In the genomic region with DNA sequence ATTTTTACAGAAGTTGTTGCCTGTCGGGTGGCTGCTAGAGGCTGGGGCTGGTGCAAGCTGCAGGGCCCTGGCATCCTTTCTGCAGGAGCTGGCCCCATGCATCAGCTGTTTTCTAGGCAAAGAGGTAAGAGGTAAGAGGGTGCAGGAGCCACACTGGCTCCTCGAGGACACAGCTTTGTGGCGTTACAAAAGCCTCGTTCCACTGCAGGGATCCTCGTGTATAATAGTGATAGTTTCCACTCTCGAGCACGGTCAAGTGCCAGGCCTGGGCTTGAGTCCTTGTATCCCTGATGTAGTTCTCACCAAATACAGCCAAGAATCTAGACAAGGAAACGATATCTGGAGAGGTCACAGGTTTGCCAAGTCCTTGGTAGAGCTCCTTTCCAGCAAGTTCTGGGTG, we compare ENCODE assay signal across 16 cellular contexts. TPM values are rescaled to one million over a fixed set of nuclear protein-coding genes. Genes with fewer than 3 reads are reported as not detected.
A peak's percentile ranks its signal among the peaks of the same experiment; 100 is the strongest.
DNase-seq lines count a peak whose midpoint lies in the region; ATAC-seq and TF ChIP-seq lines count a peak whose summit lies in the region.
"Had no signal": no experiment of that assay in that cellular context is flagged by ENCODE, and none has a peak within 500 bp of the region (broad histone marks: within the 10 kb centered on the region; RNA-seq: fewer than 3 reads in every experiment).

No MANE protein-coding gene starts in this region.

- peak; percentile 15 for DNase-seq in activated CD4-positive, alpha-beta T cell treated with anti-CD3 and anti-CD28 coated beads, Interleukin-2, amount 10 ng/mL, durations not matched to agents 24 days and 14 days
- no peak for DNase-seq in activated CD4-positive, alpha-beta T cell treated with anti-CD3 and anti-CD28 coated beads, Interleukin-2, amount 50 U/mL, for 48 hours
- no peak for DNase-seq in WTC11 (ENCODE audit: low spot score)
- no peak for DNase-seq in mesothelial cell of epicardium (ENCODE audit: low spot score in 2 of 2, unreplicated experiment in 2 of 2)
- DNase-seq in upper lobe of right lung: no peak
- DNase-seq in superior temporal gyrus (ENCODE audit: extremely low spot score): no peak
- no peak for DNase-seq in osteoblast (ENCODE audit: insufficient read length, low spot score, missing footprints)
- DNase-seq: 8988T; AML-193; CD4-positive, CD25-positive, alpha-beta regulatory T cell; EL; GDM1; GM23248; H7 had no signal

- no peak overlapping the region for H3K27ac Mint-ChIP-seq in activated CD4-positive, alpha-beta T cell treated with anti-CD3 and anti-CD28 coated beads, Interleukin-2, amount 10 ng/mL, durations not matched to agents 24 days and 14 days
- H3K27ac Mint-ChIP-seq in WTC11: peak overlapping the region; percentile 30; the same call in 1 of the 2 replicates
- H3K27ac Mint-ChIP-seq in mesothelial cell of epicardium: peak overlapping the region; percentile 16
- H3K27ac Mint-ChIP-seq: CD4-positive, CD25-positive, alpha-beta regulatory T cell had no signal

- no peaks in the 10 kb centered on the region for H4K20me1 ChIP-seq in osteoblast (ENCODE audit: insufficient read depth, low read length)
- H4K20me1 ChIP-seq: BLaER1 treated with 17β-estradiol and CSF1 and Interleukin-3, amounts not matched to agents 10 nM and 100 nM had no signal

- H3K4me3 ChIP-seq in upper lobe of right lung (no peak overlapping the region), osteoblast (ENCODE audit: insufficient read depth, low read length) (no peak overlapping the region)
- H3K4me3 ChIP-seq: BLaER1 treated with 17β-estradiol and CSF1 and Interleukin-3, amounts not matched to agents 10 nM and 100 nM; GM23248 had no signal

- no peaks in the 10 kb centered on the region for H3K36me3 ChIP-seq in upper lobe of right lung
- H3K36me3 ChIP-seq in osteoblast (ENCODE audit: insufficient read depth, low read length): no peaks in the 10 kb centered on the region
- H3K36me3 ChIP-seq: BLaER1 treated with 17β-estradiol and CSF1 and Interleukin-3, amounts not matched to agents 10 nM and 100 nM had no signal

- POLR2A ChIA-PET in WTC11 (lab: Charles Lee): interaction anchor here (1.3 kb wide), 1 partner anchor 61 kb away, joined by 3 read pairs; no protein-coding TSS in a partner anchor

- intact Hi-C loops in activated CD4-positive, alpha-beta T cell treated with anti-CD3 and anti-CD28 coated beads, Interleukin-2, amount 10 ng/mL, durations not matched to agents 24 days and 14 days (cut with micrococcal nuclease): no loop called here
- intact Hi-C loops in upper lobe of right lung (cut with DNase I): no loop called here

- peaks cover 3% of the 10 kb centered on the region for H3K27me3 Mint-ChIP-seq in activated CD4-positive, alpha-beta T cell treated with anti-CD3 and anti-CD28 coated beads, Interleukin-2, amount 10 ng/mL, durations not matched to agents 24 days and 14 days
- H3K27me3 Mint-ChIP-seq in WTC11 (ENCODE audit: low read depth): no peaks in the 10 kb centered on the region; the same call in 1 of the 2 replicates
- no peaks in the 10 kb centered on the region for H3K27me3 Mint-ChIP-seq in mesothelial cell of epicardium (ENCODE audit: low read depth)

- CTCF ChIA-PET in WTC11 (lab: Charles Lee): interaction anchor here (1.1 kb wide), 1 partner anchor 20 kb away, joined by 7 read pairs; no protein-coding TSS in a partner anchor

- H3K4me1 ChIP-seq in upper lobe of right lung: no peaks in the 10 kb centered on the region
- no peaks in the 10 kb centered on the region for H3K4me1 ChIP-seq in osteoblast (ENCODE audit: insufficient read depth, low read length)

- H3K27me3 ChIP-seq in upper lobe of right lung: no peaks in the 10 kb centered on the region
- no peaks in the 10 kb centered on the region for H3K27me3 ChIP-seq in osteoblast (ENCODE audit: insufficient read depth, low read length)
- H3K27me3 ChIP-seq: BLaER1 treated with 17β-estradiol and CSF1 and Interleukin-3, amounts not matched to agents 10 nM and 100 nM had no signal

- no peak overlapping the region for H3K27ac ChIP-seq in upper lobe of right lung
- H3K27ac ChIP-seq in osteoblast (ENCODE audit: low read depth, low read length): no peak overlapping the region
- H3K27ac ChIP-seq: BLaER1 treated with 17β-estradiol and CSF1 and Interleukin-3, amounts not matched to agents 10 nM and 100 nM; GM23248 had no signal

- H3K4me1 Mint-ChIP-seq in activated CD4-positive, alpha-beta T cell treated with anti-CD3 and anti-CD28 coated beads, Interleukin-2, amount 10 ng/mL, durations not matched to agents 24 days and 14 days: no peaks in the 10 kb centered on the region
- H3K4me1 Mint-ChIP-seq in WTC11 (peaks cover 22% of the 10 kb centered on the region), mesothelial cell of epicardium (peaks cover 30% of the 10 kb centered on the region)
- H3K4me1 Mint-ChIP-seq: CD4-positive, CD25-positive, alpha-beta regulatory T cell had no signal

- no peaks in the 10 kb centered on the region for H3K9me3 Mint-ChIP-seq in activated CD4-positive, alpha-beta T cell treated with anti-CD3 and anti-CD28 coated beads, Interleukin-2, amount 10 ng/mL, durations not matched to agents 24 days and 14 days
- H3K9me3 Mint-ChIP-seq in WTC11 (no peaks in the 10 kb centered on the region), mesothelial cell of epicardium (no peaks in the 10 kb centered on the region)
- H3K9me3 Mint-ChIP-seq: CD4-positive, CD25-positive, alpha-beta regulatory T cell had no signal

- no peak overlapping the region for H3K4me2 ChIP-seq in osteoblast (ENCODE audit: insufficient read depth, low read length)
- H3K4me2 ChIP-seq: BLaER1 treated with 17β-estradiol and CSF1 and Interleukin-3, amounts not matched to agents 10 nM and 100 nM had no signal

- H3K9me3 ChIP-seq in upper lobe of right lung: no peaks in the 10 kb centered on the region
- H3K9me3 ChIP-seq in osteoblast (ENCODE audit: low read depth, low read length): no peaks in the 10 kb centered on the region
- H3K9me3 ChIP-seq: BLaER1 treated with 17β-estradiol and CSF1 and Interleukin-3, amounts not matched to agents 10 nM and 100 nM had no signal

- H3K79me2 ChIP-seq in osteoblast (ENCODE audit: insufficient read depth, low read length): no peaks in the 10 kb centered on the region

- TF ChIP-seq CTCF in WTC11 (IDR thresholded peaks at IDR 0.05) (no peak), mesothelial cell of epicardium (IDR thresholded peaks at IDR 0.05; ENCODE audit: unreplicated experiment) (no peak), upper lobe of right lung (IDR thresholded peaks at IDR 0.05) (no peak), osteoblast (IDR thresholded peaks at IDR 0.05; ENCODE audit: extremely low read depth, low read depth, low read length) (no peak)

- H3K4me3 Mint-ChIP-seq in activated CD4-positive, alpha-beta T cell treated with anti-CD3 and anti-CD28 coated beads, Interleukin-2, amount 10 ng/mL, durations not matched to agents 24 days and 14 days: no peak overlapping the region
- H3K4me3 Mint-ChIP-seq in WTC11 (no peak overlapping the region), mesothelial cell of epicardium (no peak overlapping the region)
- H3K4me3 Mint-ChIP-seq: CD4-positive, CD25-positive, alpha-beta regulatory T cell had no signal

- H3K36me3 Mint-ChIP-seq in activated CD4-positive, alpha-beta T cell treated with anti-CD3 and anti-CD28 coated beads, Interleukin-2, amount 10 ng/mL, durations not matched to agents 24 days and 14 days (ENCODE audit: low read depth): no peaks in the 10 kb centered on the region
- H3K36me3 Mint-ChIP-seq in WTC11 (no peaks in the 10 kb centered on the region), mesothelial cell of epicardium (no peaks in the 10 kb centered on the region)
- H3K36me3 Mint-ChIP-seq: CD4-positive, CD25-positive, alpha-beta regulatory T cell had no signal

- H2AFZ ChIP-seq in osteoblast (ENCODE audit: low read length): no peak overlapping the region
- H2AFZ ChIP-seq: GM23248 had no signal

- ATAC-seq in WTC11 (no peak), upper lobe of right lung (peak; percentile 30), GM21423 (IDR thresholded peaks at IDR 0.05; ENCODE audit: unreplicated experiment) (no peak)

TF ChIP-seq in WTC11, 78 proteins besides CTCF, POLR2A, EP300 and RAD21 (continues in another document):
- TF ChIP-seq, protein P1, sequence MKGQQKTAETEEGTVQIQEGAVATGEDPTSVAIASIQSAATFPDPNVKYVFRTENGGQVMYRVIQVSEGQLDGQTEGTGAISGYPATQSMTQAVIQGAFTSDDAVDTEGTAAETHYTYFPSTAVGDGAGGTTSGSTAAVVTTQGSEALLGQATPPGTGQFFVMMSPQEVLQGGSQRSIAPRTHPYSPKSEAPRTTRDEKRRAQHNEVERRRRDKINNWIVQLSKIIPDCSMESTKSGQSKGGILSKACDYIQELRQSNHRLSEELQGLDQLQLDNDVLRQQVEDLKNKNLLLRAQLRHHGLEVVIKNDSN (CRISPR knock-in tag; IDR thresholded peaks at IDR 0.05): no peak
- TF ChIP-seq CREB1 (CRISPR knock-in tag; IDR thresholded peaks at IDR 0.05): no peak
- no peak for TF ChIP-seq JAZF1 (CRISPR knock-in tag; IDR thresholded peaks at IDR 0.05)
- no peak for TF ChIP-seq KAT7 (CRISPR knock-in tag; IDR thresholded peaks at IDR 0.05; ENCODE audit: borderline replicate concordance)
- TF ChIP-seq, protein P2, sequence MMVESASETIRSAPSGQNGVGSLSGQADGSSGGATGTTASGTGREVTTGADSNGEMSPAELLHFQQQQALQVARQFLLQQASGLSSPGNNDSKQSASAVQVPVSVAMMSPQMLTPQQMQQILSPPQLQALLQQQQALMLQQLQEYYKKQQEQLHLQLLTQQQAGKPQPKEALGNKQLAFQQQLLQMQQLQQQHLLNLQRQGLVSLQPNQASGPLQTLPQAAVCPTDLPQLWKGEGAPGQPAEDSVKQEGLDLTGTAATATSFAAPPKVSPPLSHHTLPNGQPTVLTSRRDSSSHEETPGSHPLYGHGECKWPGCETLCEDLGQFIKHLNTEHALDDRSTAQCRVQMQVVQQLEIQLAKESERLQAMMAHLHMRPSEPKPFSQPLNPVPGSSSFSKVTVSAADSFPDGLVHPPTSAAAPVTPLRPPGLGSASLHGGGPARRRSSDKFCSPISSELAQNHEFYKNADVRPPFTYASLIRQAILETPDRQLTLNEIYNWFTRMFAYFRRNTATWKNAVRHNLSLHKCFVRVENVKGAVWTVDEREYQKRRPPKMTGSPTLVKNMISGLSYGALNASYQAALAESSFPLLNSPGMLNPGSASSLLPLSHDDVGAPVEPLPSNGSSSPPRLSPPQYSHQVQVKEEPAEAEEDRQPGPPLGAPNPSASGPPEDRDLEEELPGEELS (CRISPR knock-in tag; IDR thresholded peaks at IDR 0.05): no peak

RNA-seq across cellular contexts. Expression of a gene that starts 33.2 kb away (rescaled TPM):
- not detected in 2 replicates for total RNA-seq in activated CD4-positive, alpha-beta T cell treated with anti-CD3 and anti-CD28 coated beads, Interleukin-2, amount 10 ng/mL, durations not matched to agents 24 days and 14 days
- total RNA-seq in WTC11 (2021) (3.8 to 4.8 TPM (median 4.6 TPM) in 3 replicates), mesothelial cell of epicardium (14.0 to 16.3 TPM (median 14.6 TPM) in 3 replicates), upper lobe of right lung (1.9 TPM), osteoblast (13.0 and 17.4 TPM in 2 replicates)
- total RNA-seq: CD4-positive, CD25-positive, alpha-beta regulatory T cell had no signal
